ENCODE assay signal across 25 cellular contexts in the genomic region with DNA sequence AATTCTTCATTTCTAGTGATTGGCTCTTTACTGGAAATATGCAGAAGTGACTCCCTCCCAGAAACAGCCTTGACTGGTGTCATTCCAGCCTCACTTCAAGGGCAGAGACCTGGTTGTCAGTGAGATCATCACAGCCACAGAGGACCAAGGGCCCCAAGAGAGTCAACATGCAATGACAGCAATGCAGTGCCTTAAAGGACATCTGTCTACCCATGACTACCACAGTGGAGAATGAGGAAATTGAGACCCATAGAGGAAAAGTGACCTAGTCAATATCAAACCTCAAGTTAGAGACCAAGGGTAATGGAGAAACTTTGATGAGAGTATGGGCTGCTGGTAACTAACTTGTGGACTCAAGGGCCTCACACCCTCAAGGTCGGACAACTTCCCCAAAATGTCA.
DNase-seq lines count a peak whose midpoint lies in the region; ATAC-seq and TF ChIP-seq lines count a peak whose summit lies in the region.
"Had no signal": no experiment of that assay in that cellular context is flagged by ENCODE, and none has a peak within 500 bp of the region (broad histone marks: within the 10 kb centered on the region; RNA-seq: fewer than 3 reads in every experiment).

No MANE protein-coding gene starts in this region.

- H3K27me3 ChIP-seq in BLaER1 treated with 17β-estradiol and CSF1 and Interleukin-3, amounts not matched to agents 10 nM and 100 nM: no peaks in the 10 kb centered on the region
- H3K27me3 ChIP-seq: right atrium auricular region had no signal

- no peak overlapping the region for H3K9ac ChIP-seq in BLaER1 treated with 17β-estradiol and CSF1 and Interleukin-3, amounts not matched to agents 10 nM and 100 nM
- H3K9ac ChIP-seq: GM23248 had no signal

- H3K4me2 ChIP-seq in BLaER1 treated with 17β-estradiol and CSF1 and Interleukin-3, amounts not matched to agents 10 nM and 100 nM: peak overlapping the region in 8 of 11 experiments; percentile 1 to 65 (median 8); a peak in 10 of 22 replicates

- H3K9me3 ChIP-seq in BLaER1 treated with 17β-estradiol and CSF1 and Interleukin-3, amounts not matched to agents 10 nM and 100 nM (replicated peaks in 1 of 11): peaks cover 0 to 17% (median 0%) of the 10 kb centered on the region in 11 experiments; a peak in 1 of 22 replicates
- H3K9me3 ChIP-seq: neutrophil, right atrium auricular region, thoracic aorta had no signal

- TF ChIP-seq CTCF in AG10803 (conservative IDR thresholded peaks at IDR 0.05; ENCODE audit: low read length): no peak

- no peaks in the 10 kb centered on the region for H4K20me1 ChIP-seq in BLaER1 treated with 17β-estradiol and CSF1 and Interleukin-3, amounts not matched to agents 10 nM and 100 nM

- H3K27ac ChIP-seq in BLaER1 treated with 17β-estradiol and CSF1 and Interleukin-3, amounts not matched to agents 10 nM and 100 nM: 0 out of 22 replicates have a peak overlapping the region, but pooled peaks of 1 of the 11 experiments have one; percentile 63
- H3K27ac ChIP-seq: coronary artery, GM23248, neutrophil, right atrium auricular region, thoracic aorta, VCaP had no signal

- H3K36me3 ChIP-seq in BLaER1 treated with 17β-estradiol and CSF1 and Interleukin-3, amounts not matched to agents 10 nM and 100 nM: no peaks in the 10 kb centered on the region
- H3K36me3 ChIP-seq: neutrophil, right atrium auricular region, thoracic aorta had no signal

- DNase-seq in AG10803 (ENCODE audit: low read depth) (peak; percentile 17), MV-4-11 (lab: John Stamatoyannopoulos, UW) (peak; percentile 51), kidney tubule cell (ENCODE audit: low spot score) (peak; percentile 69), germinal center (ENCODE audit: low spot score) (no peak), NCI-H526 (lab: John Stamatoyannopoulos, UW) (no peak)
- DNase-seq: activated CD4-positive, alpha-beta T cell treated with anti-CD3 and anti-CD28 coated beads for 48 hours; effector memory CD4-positive, alpha-beta T cell; glutamatergic neuron; GM23248; left ventricle myocardium superior; mesendoderm; NCI-H1417; NCI-H2029 treated with DMSO at 0.1 percent for 48 hours; NCI-H524 treated with DMSO at 0.1 percent for 48 hours; NK-92 treated with Interleukin-12 subunit alpha and Interleukin-12 subunit beta, amount 100 ng/mL, for 24 hours; posterior cingulate gyrus; stimulated activated CD4-positive, alpha-beta T cell treated with anti-CD3 and anti-CD28 coated beads, Interleukin-1b, Interleukin-23, amount 100 ng/mL, for 48 hours had no signal

- peaks cover 0 to 42% (median 27%) of the 10 kb centered on the region in 10 experiments; a peak in 18 of 20 replicates for H3K4me1 ChIP-seq in BLaER1 treated with 17β-estradiol and CSF1 and Interleukin-3, amounts not matched to agents 10 nM and 100 nM
- H3K4me1 ChIP-seq: right atrium auricular region had no signal

- ATAC-seq in GM21528 (IDR thresholded peaks at IDR 0.05; ENCODE audit: low FRiP score, unreplicated experiment): no peak
- ATAC-seq: left ventricle myocardium superior, Right ventricle myocardium inferior had no signal

- H3K4me3 ChIP-seq in AG10803 (ENCODE audit: low read length): no peak overlapping the region
- H3K4me3 ChIP-seq in BLaER1 treated with 17β-estradiol and CSF1 and Interleukin-3, amounts not matched to agents 10 nM and 100 nM: no peak overlapping the region
- H3K4me3 ChIP-seq: coronary artery, GM23248, right atrium auricular region, thoracic aorta had no signal

Comparison
In these comparisons a context has a peak if more than half of its experiments do, and no peak if none do; other contexts are left out.
1. DNase-seq: peak in AG10803 (single experiment), MV-4-11 (single experiment) and kidney tubule cell (single experiment); none in germinal center (single experiment) and NCI-H526 (0 of 2).